Comparison of ENCODE assay signal across 18 cellular contexts in genomic region chr16:68700120-68700519, GRCh38. TPM values are rescaled to one million over a fixed set of nuclear protein-coding genes. Genes with fewer than 3 reads are reported as not detected.
DNase-seq lines count a peak whose midpoint lies in the region; ATAC-seq, FAIRE-seq and TF ChIP-seq lines count a peak whose summit lies in the region.
"Had no signal": no experiment of that assay in that cellular context is flagged by ENCODE, and none has a peak within 500 bp of the region (broad histone marks: within the 10 kb centered on the region; RNA-seq: fewer than 3 reads in every experiment).

No MANE protein-coding gene starts in this region.

- no peak for TF ChIP-seq POLR2A in A549 (IDR thresholded peaks at IDR 0.05; ENCODE audit: low read length)

- no peaks in the 10 kb centered on the region for H3K4me1 ChIP-seq in A549
- H3K4me1 ChIP-seq: ascending aorta, transverse colon had no signal

- no peak overlapping the region for H3K27ac ChIP-seq in A549
- H3K27ac ChIP-seq: ascending aorta, transverse colon had no signal

- POLR2A ChIA-PET in A549 (lab: Yijun Ruan, JAX): no interaction called here

- 63% methylated on average over 6 of the region's 6 CpGs for WGBS in A549 (ENCODE audit: missing lambda C conversion rate)

- no peak for FAIRE-seq in A549 (lab: Jason Lieb, UNC)

- H3K9me3 ChIP-seq in A549: no peaks in the 10 kb centered on the region
- H3K9me3 ChIP-seq: ascending aorta, transverse colon had no signal

- H3K27ac Mint-ChIP-seq in activated naive CD4-positive, alpha-beta T cell treated with anti-CD3 and anti-CD28 coated beads, Interleukin-2, amount 10 ng/mL, durations not matched to agents 7 days and 5 days: no peak overlapping the region
- H3K27ac Mint-ChIP-seq: stimulated activated effector memory CD8-positive, alpha-beta T cell treated with anti-CD3 and anti-CD28 coated beads, Interleukin-12 subunit alpha, Interleukin-12 subunit beta, amount 100 ng/mL, for 72 hours had no signal

- H3K4me2 ChIP-seq in A549: no peak overlapping the region

- TF ChIP-seq RAD21 in A549 (conservative IDR thresholded peaks at IDR 0.05 in 1 of 2, IDR thresholded peaks at IDR 0.05 in 1 of 2): no peak

- DNase-seq in A549 (ENCODE audit: low read depth in 1 of 2, low spot score in 1 of 2) (no peak), HCEC 1CT (peak; percentile 15), RPMI7951 (ENCODE audit: low read depth) (peak; percentile 40), fibroblast of peridontal ligament (ENCODE audit: extremely low read depth) (peak; percentile 22), mucosa of gallbladder (ENCODE audit: low spot score) (no peak)
- DNase-seq in activated naive CD4-positive, alpha-beta T cell treated with anti-CD3 and anti-CD28 coated beads, Interleukin-2, amount 10 ng/mL, durations not matched to agents 7 days and 5 days: no peak
- DNase-seq in stimulated activated CD4-positive, alpha-beta T cell treated with anti-CD3 and anti-CD28 coated beads, Interleukin-4, amount 100 ng/mL, for 4 hours: no peak
- DNase-seq: activated effector memory CD4-positive, alpha-beta T cell treated with Interleukin-2 at 50 U/mL for 16 hours; dorsolateral prefrontal cortex; mammary epithelial cell; NCI-H1436; NCI-H2227 treated with DMSO at 0.1 percent for 48 hours; nephron progenitor cell; OCI-M1; transverse colon had no signal

- no peaks in the 10 kb centered on the region for H3K4me1 Mint-ChIP-seq in activated naive CD4-positive, alpha-beta T cell treated with anti-CD3 and anti-CD28 coated beads, Interleukin-2, amount 10 ng/mL, durations not matched to agents 7 days and 5 days
- H3K4me1 Mint-ChIP-seq: stimulated activated effector memory CD8-positive, alpha-beta T cell treated with anti-CD3 and anti-CD28 coated beads, Interleukin-12 subunit alpha, Interleukin-12 subunit beta, amount 100 ng/mL, for 72 hours had no signal

- CTCF ChIA-PET in A549 (lab: Yijun Ruan, JAX): interaction anchor here (1.3 to 3.0 kb wide), 3 partner anchors 100 to 172 kb away, joined by 6 to 17 read pairs (median 9); no protein-coding TSS in a partner anchor
- CTCF ChIA-PET in activated naive CD4-positive, alpha-beta T cell treated with anti-CD3 and anti-CD28 coated beads, Interleukin-2, amount 10 ng/mL, durations not matched to agents 7 days and 5 days (lab: Charles Lee): interaction anchor here (1.5 kb wide), 1 partner anchor 305 kb away, joined by 3 read pairs; no protein-coding TSS in a partner anchor

- H3K27me3 Mint-ChIP-seq in activated naive CD4-positive, alpha-beta T cell treated with anti-CD3 and anti-CD28 coated beads, Interleukin-2, amount 10 ng/mL, durations not matched to agents 7 days and 5 days: no peaks in the 10 kb centered on the region

- no peak overlapping the region for H3K4me3 ChIP-seq in A549
- H3K4me3 ChIP-seq: ascending aorta, dorsolateral prefrontal cortex, transverse colon had no signal

- no peak overlapping the region for H3K4me3 Mint-ChIP-seq in activated naive CD4-positive, alpha-beta T cell treated with anti-CD3 and anti-CD28 coated beads, Interleukin-2, amount 10 ng/mL, durations not matched to agents 7 days and 5 days
- H3K4me3 Mint-ChIP-seq: nephron progenitor cell; stimulated activated effector memory CD8-positive, alpha-beta T cell treated with anti-CD3 and anti-CD28 coated beads, Interleukin-12 subunit alpha, Interleukin-12 subunit beta, amount 100 ng/mL, for 72 hours had no signal

- no peak for TF ChIP-seq CTCF in A549 (IDR thresholded peaks at IDR 0.05)

- no peak for ATAC-seq in A549
- no peak for ATAC-seq in HG02852 (IDR thresholded peaks at IDR 0.05; ENCODE audit: unreplicated experiment)
- ATAC-seq: stimulated activated effector memory CD8-positive, alpha-beta T cell treated with anti-CD3 and anti-CD28 coated beads, Interleukin-12 subunit alpha, Interleukin-12 subunit beta, amount 100 ng/mL, for 72 hours had no signal

- no peaks in the 10 kb centered on the region for H3K9me3 Mint-ChIP-seq in activated naive CD4-positive, alpha-beta T cell treated with anti-CD3 and anti-CD28 coated beads, Interleukin-2, amount 10 ng/mL, durations not matched to agents 7 days and 5 days
- H3K9me3 Mint-ChIP-seq: nephron progenitor cell; stimulated activated effector memory CD8-positive, alpha-beta T cell treated with anti-CD3 and anti-CD28 coated beads, Interleukin-12 subunit alpha, Interleukin-12 subunit beta, amount 100 ng/mL, for 72 hours had no signal

- no peak for TF ChIP-seq EP300 in A549 (IDR thresholded peaks at IDR 0.05)

- H3K36me3 Mint-ChIP-seq in activated naive CD4-positive, alpha-beta T cell treated with anti-CD3 and anti-CD28 coated beads, Interleukin-2, amount 10 ng/mL, durations not matched to agents 7 days and 5 days: no peaks in the 10 kb centered on the region
- H3K36me3 Mint-ChIP-seq: stimulated activated effector memory CD8-positive, alpha-beta T cell treated with anti-CD3 and anti-CD28 coated beads, Interleukin-12 subunit alpha, Interleukin-12 subunit beta, amount 100 ng/mL, for 72 hours had no signal

TF ChIP-seq in A549, 52 proteins besides CTCF, POLR2A, EP300 and RAD21:
- peak; percentile 58 for TF ChIP-seq MAFK (IDR thresholded peaks at IDR 0.05; ENCODE audit: partially characterized antibody)
- TF ChIP-seq HDAC2 (IDR thresholded peaks at IDR 0.05): no peak

RNA-seq across cellular contexts. Expression of gene CDH1, which starts 37.0 kb away (rescaled TPM):
- 24.5 and 33.0 TPM in 2 replicates for polyA plus RNA-seq in A549 (2011; rRNA removed)
- polyA plus RNA-seq in A549 (2012; cell fraction: cytosol; rRNA removed): 2.4 and 3.8 TPM in 2 replicates
- polyA plus RNA-seq in A549 (2012; cell fraction: nucleus; rRNA removed): 5.0 and 7.5 TPM in 2 replicates
- 5.9 to 7.2 TPM (median 6.0 TPM) in 3 replicates for polyA plus RNA-seq in A549 (2017; fragmentation: RNase III; extraction: RNeasy Plus Mini Kit Qiagen cat#74134 plus additional on column Dnase treatment)
- polyA minus RNA-seq in A549 (2011; rRNA and poly(A)+ RNA removed): 47.7 and 53.3 TPM in 2 replicates
- total RNA-seq in RPMI7951 (2014; rRNA removed; shearing (Covaris generic)): not detected in 2 replicates
- total RNA-seq in mucosa of gallbladder: 425 TPM
- total RNA-seq: ascending aorta had no signal

RNA-seq across cellular contexts. Expression of gene CDH3, which starts 55.0 kb away (rescaled TPM):
- polyA plus RNA-seq in A549 (2011; rRNA removed) (0.25 and 0.61 TPM in 2 replicates), A549 (2017; fragmentation: RNase III; extraction: RNeasy Plus Mini Kit Qiagen cat#74134 plus additional on column Dnase treatment) (0.08 to 0.34 TPM (median 0.13 TPM) in 3 replicates)
- 0.07 and 0.18 TPM in 2 replicates for polyA plus RNA-seq in A549 (2012; cell fraction: cytosol; rRNA removed)
- 0.26 and 0.47 TPM in 2 replicates for polyA plus RNA-seq in A549 (2012; cell fraction: nucleus; rRNA removed)
- polyA minus RNA-seq in A549 (2011; rRNA and poly(A)+ RNA removed): 0.34 and 0.41 TPM in 2 replicates
- under 0.01 and 0.24 TPM in 2 replicates for total RNA-seq in RPMI7951 (2014; rRNA removed; shearing (Covaris generic))
- 0.81 TPM for total RNA-seq in mucosa of gallbladder
- total RNA-seq: ascending aorta had no signal

Comparison
In these comparisons a context has a peak if more than half of its experiments do, and no peak if none do; other contexts are left out.
1. DNase-seq: peak in HCEC 1CT (single experiment), RPMI7951 (single experiment) and fibroblast of peridontal ligament (single experiment); none in A549 (0 of 2), mucosa of gallbladder (single experiment), activated naive CD4-positive, alpha-beta T cell treated with anti-CD3 and anti-CD28 coated beads, Interleukin-2, amount 10 ng/mL, durations not matched to agents 7 days and 5 days (single experiment) and stimulated activated CD4-positive, alpha-beta T cell treated with anti-CD3 and anti-CD28 coated beads, Interleukin-4, amount 100 ng/mL, for 4 hours (0 of 2).
2. RNA of gene CDH1, which starts 37.0 kb away (total RNA-seq): 425 TPM in mucosa of gallbladder (single experiment); not detected in RPMI7951; every median in the first group is over 100 times any median in the second.